ENCODE assay signal across 1 cellular context in genomic region chr2:45013229-45014015, GRCh38.
TF ChIP-seq lines count a peak whose summit lies in the region.

No MANE protein-coding gene starts in this region.

TF ChIP-seq in H1, 55 proteins besides CTCF, POLR2A, EP300 and RAD21 (continued from another document):
- TF ChIP-seq MAX (IDR thresholded peaks at IDR 0.05), result peak; percentile 96
- peak; percentile 98 for TF ChIP-seq EZH2 (IDR thresholded peaks at IDR 0.05; ENCODE audit: low read depth, low read length, severe bottlenecking)
- no peak for TF ChIP-seq POLR2AphosphoS5 (IDR thresholded peaks at IDR 0.05; ENCODE audit: low read depth, low read length)
- peak; percentile 33; the same call in 1 of the 2 replicates for TF ChIP-seq RBBP5 (IDR thresholded peaks at IDR 0.05; ENCODE audit: borderline replicate concordance, low read depth, low read length)
- 0 out of 2 replicates have a peak, but pooled peaks have one; percentile 63 for TF ChIP-seq CBX8 (IDR thresholded peaks at IDR 0.05; ENCODE audit: borderline replicate concordance, low read depth, low read length)
- peak; percentile 98 for TF ChIP-seq SUZ12 (IDR thresholded peaks at IDR 0.05; ENCODE audit: low read length)
TF ChIP-seq in H1: peak in this region for 9.
